ENCODE assay signal across 13 cellular contexts in genomic region chr22:29856496-29856895, GRCh38.
"Had no signal": no experiment of that assay in that cellular context is flagged by ENCODE, and none has a peak within 500 bp of the region (broad histone marks: within the 10 kb centered on the region; RNA-seq: fewer than 3 reads in every experiment).

No MANE protein-coding gene starts in this region.

- H3K27me3 ChIP-seq: esophagus squamous epithelium, upper lobe of left lung, vagina had no signal

- H3K36me3 ChIP-seq: esophagus squamous epithelium, tibial artery, upper lobe of left lung, vagina had no signal

- H3K27ac Mint-ChIP-seq: effector memory CD8-positive, alpha-beta T cell; naive thymus-derived CD4-positive, alpha-beta T cell; nephron progenitor cell; stimulated activated memory B cell treated with anti-CD40 and anti-IgM and Interleukin-4, amounts not matched to agents 10 μg/mL and 1 μg/mL and 100 μg/mL, for 72 hours; stimulated activated naive CD8-positive, alpha-beta T cell treated with anti-CD3 and anti-CD28 coated beads, Interleukin-15, Interleukin-2, amounts not matched to agents 100 ng/mL and 50 ng/mL, for 24 hours had no signal

- H3K9me3 Mint-ChIP-seq: effector memory CD8-positive, alpha-beta T cell; naive thymus-derived CD4-positive, alpha-beta T cell; nephron progenitor cell; stimulated activated memory B cell treated with anti-CD40 and anti-IgM and Interleukin-4, amounts not matched to agents 10 μg/mL and 1 μg/mL and 100 μg/mL, for 72 hours; stimulated activated naive CD8-positive, alpha-beta T cell treated with anti-CD3 and anti-CD28 coated beads, Interleukin-15, Interleukin-2, amounts not matched to agents 100 ng/mL and 50 ng/mL, for 24 hours had no signal

- H3K9me3 ChIP-seq: esophagus squamous epithelium, tibial artery, upper lobe of left lung, vagina had no signal

- H3K4me1 Mint-ChIP-seq: nephron progenitor cell; stimulated activated memory B cell treated with anti-CD40 and anti-IgM and Interleukin-4, amounts not matched to agents 10 μg/mL and 1 μg/mL and 100 μg/mL, for 72 hours had no signal

- H3K4me1 ChIP-seq: esophagus squamous epithelium, tibial artery, upper lobe of left lung, vagina had no signal

- H3K4me3 Mint-ChIP-seq: effector memory CD8-positive, alpha-beta T cell; naive thymus-derived CD4-positive, alpha-beta T cell; nephron progenitor cell; stimulated activated memory B cell treated with anti-CD40 and anti-IgM and Interleukin-4, amounts not matched to agents 10 μg/mL and 1 μg/mL and 100 μg/mL, for 72 hours; stimulated activated naive CD8-positive, alpha-beta T cell treated with anti-CD3 and anti-CD28 coated beads, Interleukin-15, Interleukin-2, amounts not matched to agents 100 ng/mL and 50 ng/mL, for 24 hours had no signal

- ATAC-seq: effector memory CD8-positive, alpha-beta T cell; stimulated activated memory B cell treated with anti-CD40 and anti-IgM and Interleukin-4, amounts not matched to agents 10 μg/mL and 1 μg/mL and 100 μg/mL, for 72 hours had no signal

- H3K27ac ChIP-seq: esophagus squamous epithelium, tibial artery, vagina had no signal

- DNase-seq: effector memory CD8-positive, alpha-beta T cell; esophagus squamous epithelium; foreskin fibroblast; head of caudate nucleus; naive thymus-derived CD4-positive, alpha-beta T cell; nephron progenitor cell; stimulated activated CD4-positive, alpha-beta T cell treated with anti-CD3 and anti-CD28 coated beads, Interleukin-4, amount 100 ng/mL, for 1 hour had no signal

- H3K4me2 ChIP-seq: smooth muscle cell had no signal

- H3K4me3 ChIP-seq: esophagus squamous epithelium, smooth muscle cell, tibial artery, upper lobe of left lung, vagina had no signal

- H3K27me3 Mint-ChIP-seq: stimulated activated naive CD8-positive, alpha-beta T cell treated with anti-CD3 and anti-CD28 coated beads, Interleukin-15, Interleukin-2, amounts not matched to agents 100 ng/mL and 50 ng/mL, for 24 hours had no signal

- H3K36me3 Mint-ChIP-seq: naive thymus-derived CD4-positive, alpha-beta T cell; stimulated activated memory B cell treated with anti-CD40 and anti-IgM and Interleukin-4, amounts not matched to agents 10 μg/mL and 1 μg/mL and 100 μg/mL, for 72 hours had no signal
